ENCODE assay signal across 16 cellular contexts in genomic region chr12:114685869-114686268, GRCh38. TPM values are rescaled to one million over a fixed set of nuclear protein-coding genes. Genes with fewer than 3 reads are reported as not detected.
DNase-seq lines count a peak whose midpoint lies in the region; ATAC-seq and TF ChIP-seq lines count a peak whose summit lies in the region.
"Had no signal": no experiment of that assay in that cellular context is flagged by ENCODE, and none has a peak within 500 bp of the region (broad histone marks: within the 10 kb centered on the region; RNA-seq: fewer than 3 reads in every experiment).

No MANE protein-coding gene starts in this region.

- peaks cover 19% of the 10 kb centered on the region for H3K36me3 ChIP-seq in BE2C
- H3K36me3 ChIP-seq in HUES48 (ENCODE audit: control insufficient read depth, insufficient read depth, low read length) = no peaks in the 10 kb centered on the region
- H3K36me3 ChIP-seq in fibroblast of lung (ENCODE audit: control insufficient read depth, insufficient read depth, low read length) = no peaks in the 10 kb centered on the region
- H3K36me3 ChIP-seq: neutrophil had no signal

- H3K4me3 ChIP-seq in BE2C (ENCODE audit: low read depth, low read length) = peak overlapping the region; percentile 91
- H3K4me3 ChIP-seq in HUES48 (ENCODE audit: low read depth, low read length) = peak overlapping the region; percentile 61; the same call in 1 of the 2 replicates
- peak overlapping the region in 2 of 4 experiments; percentile 64 to 89 for H3K4me3 ChIP-seq in fibroblast of lung (replicated peaks in 1 of 4; ENCODE audit: control extremely low read depth in 1 of 4, insufficient read depth in 1 of 4, low read depth in 3 of 4, low read length in 4 of 4)

- no peaks in the 10 kb centered on the region for H3K9me3 Mint-ChIP-seq in nephron progenitor cell
- H3K9me3 Mint-ChIP-seq: stimulated activated naive CD8-positive, alpha-beta T cell treated with anti-CD3 and anti-CD28 coated beads, Interleukin-15, Interleukin-2, amounts not matched to agents 100 ng/mL and 50 ng/mL, for 24 hours had no signal

- no peaks in the 10 kb centered on the region for H3K9me3 ChIP-seq in BE2C
- H3K9me3 ChIP-seq in HUES48 (ENCODE audit: control insufficient read depth, insufficient read depth, low read length) = no peaks in the 10 kb centered on the region
- no peaks in the 10 kb centered on the region for H3K9me3 ChIP-seq in fibroblast of lung (ENCODE audit: control insufficient read depth, insufficient read depth, low read depth, low read length)
- H3K9me3 ChIP-seq in T-helper 17 cell (ENCODE audit: control insufficient read depth, low read length, poor library complexity, severe bottlenecking) = peaks cover 3% of the 10 kb centered on the region
- H3K9me3 ChIP-seq: MG63, neutrophil had no signal

- H4K20me1 ChIP-seq in fibroblast of lung (ENCODE audit: control insufficient read depth, extremely low read depth, insufficient read depth, low read length) = no peaks in the 10 kb centered on the region

- no peaks in the 10 kb centered on the region for H3K27me3 ChIP-seq in BE2C
- H3K27me3 ChIP-seq in HUES48 (ENCODE audit: control insufficient read depth, insufficient read depth, low read length) = peaks cover 97% of the 10 kb centered on the region
- H3K27me3 ChIP-seq in fibroblast of lung (ENCODE audit: control insufficient read depth, insufficient read depth, low read length) = no peaks in the 10 kb centered on the region
- H3K27me3 ChIP-seq: MG63 had no signal

- H3K27me3 Mint-ChIP-seq in nephron progenitor cell (ENCODE audit: low read depth, poor library complexity) (peaks cover 55% of the 10 kb centered on the region), T-helper 17 cell (peaks cover 94% of the 10 kb centered on the region)

- H3K4me1 Mint-ChIP-seq in nephron progenitor cell (peaks cover 77% of the 10 kb centered on the region), T-helper 17 cell (peaks cover 22% of the 10 kb centered on the region)

- H3K79me2 ChIP-seq in fibroblast of lung (ENCODE audit: control insufficient read depth, insufficient read depth, low read length) = peaks cover 51% of the 10 kb centered on the region

- H3K9ac ChIP-seq in HUES48 (ENCODE audit: low read depth, low read length) = no peak overlapping the region
- H3K9ac ChIP-seq in fibroblast of lung (ENCODE audit: insufficient read depth, low read length) = peak overlapping the region; percentile 39

- H3K4me2 ChIP-seq in fibroblast of lung (ENCODE audit: extremely low read depth, insufficient read depth, low read length) = peak overlapping the region; percentile 99

- H3K4me3 Mint-ChIP-seq in nephron progenitor cell (peak overlapping the region; percentile 83), T-helper 17 cell (no peak overlapping the region)

- TF ChIP-seq CTCF in BE2C (IDR thresholded peaks at IDR 0.05; ENCODE audit: low read depth, low read length) (no peak), fibroblast of lung (conservative IDR thresholded peaks at IDR 0.05 in 1 of 2, IDR thresholded peaks at IDR 0.05 in 1 of 2; ENCODE audit: low read depth in 1 of 2, low read length in 2 of 2) (no peak), nephron progenitor cell (IDR thresholded peaks at IDR 0.05) (no peak)

- H3K27ac Mint-ChIP-seq in nephron progenitor cell (no peak overlapping the region), T-helper 17 cell (no peak overlapping the region)
- H3K27ac Mint-ChIP-seq: stimulated activated naive CD8-positive, alpha-beta T cell treated with anti-CD3 and anti-CD28 coated beads, Interleukin-15, Interleukin-2, amounts not matched to agents 100 ng/mL and 50 ng/mL, for 24 hours had no signal

- DNase-seq in BE2C = no peak
- DNase-seq in fibroblast of lung (ENCODE audit: low read depth in 2 of 2) = peak in 1 of 2 donors; percentile 76
- DNase-seq in nephron progenitor cell = no peak
- no peak for DNase-seq in NCI-H1105 treated with DMSO at 0.1 percent for 48 hours (lab: John Stamatoyannopoulos, UW)
- DNase-seq in GM19240 (ENCODE audit: insufficient read length, low spot score) = no peak
- no peak for DNase-seq in T-helper 17 cell
- DNase-seq: activated CD8-positive, alpha-beta memory T cell treated with anti-CD3 and anti-CD28 coated beads, Interleukin-2, amount 50 U/mL, for 48 hours; MG63; NCI-H1930; NCI-H748 treated with DMSO at 0.1 percent for 48 hours; T-helper 1 cell had no signal

- no peak for ATAC-seq in GM19324 (IDR thresholded peaks at IDR 0.05; ENCODE audit: low FRiP score, unreplicated experiment)
- no peak for ATAC-seq in T-helper 17 cell
- ATAC-seq: activated CD4-positive, CD25-positive, alpha-beta regulatory T cell treated with anti-CD3 and anti-CD28 coated beads, Interleukin-2, amount 50 U/mL, for 24 hours had no signal

- H3K27ac ChIP-seq in HUES48 (ENCODE audit: low read depth, low read length) (peak overlapping the region; percentile 29), fibroblast of lung (ENCODE audit: insufficient read depth, low read length) (peak overlapping the region; percentile 95)
- H3K27ac ChIP-seq: neutrophil had no signal

- peak overlapping the region; percentile 24 for H2AFZ ChIP-seq in fibroblast of lung (ENCODE audit: low read length)

- H3K4me1 ChIP-seq in BE2C (peaks cover 21% of the 10 kb centered on the region), HUES48 (ENCODE audit: control insufficient read depth, insufficient read depth, low read length) (peaks cover 62% of the 10 kb centered on the region), fibroblast of lung (ENCODE audit: control insufficient read depth, extremely low read depth, insufficient read depth, low read length) (peaks cover 21% of the 10 kb centered on the region)

- H3K36me3 Mint-ChIP-seq in nephron progenitor cell (ENCODE audit: low read depth) = no peaks in the 10 kb centered on the region
- H3K36me3 Mint-ChIP-seq in T-helper 17 cell (ENCODE audit: low read depth) = peaks cover 10% of the 10 kb centered on the region

RNA-seq across cellular contexts. Expression of gene TBX3, which starts 1.9 kb away (rescaled TPM):
- 60.5 TPM for polyA plus RNA-seq in BE2C (2012; ENCODE audit: insufficient read depth, insufficient read length, low read depth)
- total RNA-seq in fibroblast of lung (39.5 and 66.4 TPM in 2 replicates), T-helper 17 cell (under 1 TPM in 1 of 2 donors, not detected in 1; 0.10 TPM)
- 19.9 and 33.0 TPM in 2 replicates for polyA plus RNA-seq in fibroblast of lung
- 20.4 and 31.2 TPM in 2 replicates for polyA plus RNA-seq in fibroblast of lung (2012)
- polyA minus RNA-seq in fibroblast of lung (ENCODE audit: low replicate concordance) = 14.4 and 23.9 TPM in 2 replicates

Comparison
In these comparisons a context has a peak if more than half of its experiments do, and no peak if none do; other contexts are left out.
1. RNA of gene TBX3, which starts 1.9 kb away (total RNA-seq): 39.5 to 66.4 TPM in fibroblast of lung; 0.10 TPM in T-helper 17 cell; every median in the first group is over 10 times any median in the second.